Comparison of ENCODE assay signal across 1 cellular context in genomic region chr13:33918199-33918932, GRCh38.
TF ChIP-seq lines count a peak whose summit lies in the region.

No MANE protein-coding gene starts in this region.

TF ChIP-seq in GM23338, 12 proteins besides CTCF, POLR2A, EP300 and RAD21 (continued from another document):
- TF ChIP-seq, protein P1, sequence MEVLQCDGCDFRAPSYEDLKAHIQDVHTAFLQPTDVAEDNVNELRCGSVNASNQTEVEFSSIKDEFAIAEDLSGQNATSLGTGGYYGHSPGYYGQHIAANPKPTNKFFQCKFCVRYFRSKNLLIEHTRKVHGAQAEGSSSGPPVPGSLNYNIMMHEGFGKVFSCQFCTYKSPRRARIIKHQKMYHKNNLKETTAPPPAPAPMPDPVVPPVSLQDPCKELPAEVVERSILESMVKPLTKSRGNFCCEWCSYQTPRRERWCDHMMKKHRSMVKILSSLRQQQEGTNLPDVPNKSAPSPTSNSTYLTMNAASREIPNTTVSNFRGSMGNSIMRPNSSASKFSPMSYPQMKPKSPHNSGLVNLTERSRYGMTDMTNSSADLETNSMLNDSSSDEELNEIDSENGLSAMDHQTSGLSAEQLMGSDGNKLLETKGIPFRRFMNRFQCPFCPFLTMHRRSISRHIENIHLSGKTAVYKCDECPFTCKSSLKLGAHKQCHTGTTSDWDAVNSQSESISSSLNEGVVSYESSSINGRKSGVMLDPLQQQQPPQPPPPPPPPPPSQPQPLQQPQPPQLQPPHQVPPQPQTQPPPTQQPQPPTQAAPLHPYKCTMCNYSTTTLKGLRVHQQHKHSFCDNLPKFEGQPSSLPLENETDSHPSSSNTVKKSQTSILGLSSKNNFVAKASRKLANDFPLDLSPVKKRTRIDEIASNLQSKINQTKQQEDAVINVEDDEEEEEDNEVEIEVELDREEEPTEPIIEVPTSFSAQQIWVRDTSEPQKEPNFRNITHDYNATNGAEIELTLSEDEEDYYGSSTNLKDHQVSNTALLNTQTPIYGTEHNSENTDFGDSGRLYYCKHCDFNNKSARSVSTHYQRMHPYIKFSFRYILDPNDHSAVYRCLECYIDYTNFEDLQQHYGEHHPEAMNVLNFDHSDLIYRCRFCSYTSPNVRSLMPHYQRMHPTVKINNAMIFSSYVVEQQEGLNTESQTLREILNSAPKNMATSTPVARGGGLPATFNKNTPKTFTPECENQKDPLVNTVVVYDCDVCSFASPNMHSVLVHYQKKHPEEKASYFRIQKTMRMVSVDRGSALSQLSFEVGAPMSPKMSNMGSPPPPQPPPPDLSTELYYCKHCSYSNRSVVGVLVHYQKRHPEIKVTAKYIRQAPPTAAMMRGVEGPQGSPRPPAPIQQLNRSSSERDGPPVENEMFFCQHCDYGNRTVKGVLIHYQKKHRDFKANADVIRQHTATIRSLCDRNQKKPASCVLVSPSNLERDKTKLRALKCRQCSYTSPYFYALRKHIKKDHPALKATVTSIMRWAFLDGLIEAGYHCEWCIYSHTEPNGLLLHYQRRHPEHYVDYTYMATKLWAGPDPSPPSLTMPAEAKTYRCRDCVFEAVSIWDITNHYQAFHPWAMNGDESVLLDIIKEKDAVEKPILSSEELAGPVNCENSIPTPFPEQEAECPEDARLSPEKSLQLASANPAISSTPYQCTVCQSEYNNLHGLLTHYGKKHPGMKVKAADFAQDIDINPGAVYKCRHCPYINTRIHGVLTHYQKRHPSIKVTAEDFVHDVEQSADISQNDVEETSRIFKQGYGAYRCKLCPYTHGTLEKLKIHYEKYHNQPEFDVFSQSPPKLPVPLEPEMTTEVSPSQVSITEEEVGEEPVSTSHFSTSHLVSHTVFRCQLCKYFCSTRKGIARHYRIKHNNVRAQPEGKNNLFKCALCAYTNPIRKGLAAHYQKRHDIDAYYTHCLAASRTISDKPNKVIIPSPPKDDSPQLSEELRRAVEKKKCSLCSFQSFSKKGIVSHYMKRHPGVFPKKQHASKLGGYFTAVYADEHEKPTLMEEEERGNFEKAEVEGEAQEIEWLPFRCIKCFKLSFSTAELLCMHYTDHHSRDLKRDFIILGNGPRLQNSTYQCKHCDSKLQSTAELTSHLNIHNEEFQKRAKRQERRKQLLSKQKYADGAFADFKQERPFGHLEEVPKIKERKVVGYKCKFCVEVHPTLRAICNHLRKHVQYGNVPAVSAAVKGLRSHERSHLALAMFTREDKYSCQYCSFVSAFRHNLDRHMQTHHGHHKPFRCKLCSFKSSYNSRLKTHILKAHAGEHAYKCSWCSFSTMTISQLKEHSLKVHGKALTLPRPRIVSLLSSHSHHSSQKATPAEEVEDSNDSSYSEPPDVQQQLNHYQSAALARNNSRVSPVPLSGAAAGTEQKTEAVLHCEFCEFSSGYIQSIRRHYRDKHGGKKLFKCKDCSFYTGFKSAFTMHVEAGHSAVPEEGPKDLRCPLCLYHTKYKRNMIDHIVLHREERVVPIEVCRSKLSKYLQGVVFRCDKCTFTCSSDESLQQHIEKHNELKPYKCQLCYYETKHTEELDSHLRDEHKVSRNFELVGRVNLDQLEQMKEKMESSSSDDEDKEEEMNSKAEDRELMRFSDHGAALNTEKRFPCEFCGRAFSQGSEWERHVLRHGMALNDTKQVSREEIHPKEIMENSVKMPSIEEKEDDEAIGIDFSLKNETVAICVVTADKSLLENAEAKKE (CRISPR knock-in tag; IDR thresholded peaks at IDR 0.05): no peak
- TF ChIP-seq EZH2phosphoT487 (IDR thresholded peaks at IDR 0.05; ENCODE audit: unreplicated experiment): no peak
